Comparison of ENCODE assay signal across 21 cellular contexts in genomic region chr10:120465138-120465537, GRCh38. TPM values are rescaled to one million over a fixed set of nuclear protein-coding genes. Genes with fewer than 3 reads are reported as not detected.
DNase-seq lines count a peak whose midpoint lies in the region; ATAC-seq, FAIRE-seq and TF ChIP-seq lines count a peak whose summit lies in the region.
"Had no signal": no experiment of that assay in that cellular context is flagged by ENCODE, and none has a peak within 500 bp of the region (broad histone marks: within the 10 kb centered on the region; RNA-seq: fewer than 3 reads in every experiment).

No MANE protein-coding gene starts in this region.

- no peaks in the 10 kb centered on the region for H3K79me1 ChIP-seq in mesendoderm (ENCODE audit: low read length)

- TF ChIP-seq CTCF in SK-N-SH (IDR thresholded peaks at IDR 0.05) (no peak), endodermal cell (conservative IDR thresholded peaks at IDR 0.05) (no peak)

- peaks cover 8 to 10% of the 10 kb centered on the region in 2 experiments; a peak in 2 of 4 replicates for H3K4me1 ChIP-seq in SK-N-SH (ENCODE audit: control insufficient read depth in 1 of 2, insufficient read depth in 2 of 2, low read depth in 1 of 2, low read length in 1 of 2)
- peaks cover 6% of the 10 kb centered on the region for H3K4me1 ChIP-seq in endodermal cell (ENCODE audit: control insufficient read depth, insufficient read depth, low read length)
- H3K4me1 ChIP-seq in mesendoderm (ENCODE audit: control insufficient read depth, low read depth, low read length): no peaks in the 10 kb centered on the region
- H3K4me1 ChIP-seq: BLaER1, HAP-1 had no signal

- no peak overlapping the region for H3K18ac ChIP-seq in mesendoderm (ENCODE audit: low read length)

- no peak for FAIRE-seq in frontal cortex (lab: Jason Lieb, UNC)
- FAIRE-seq: GM12878, GM19239, HTR-8/SVneo had no signal

- H3K4me1 Mint-ChIP-seq in endodermal cell: peaks cover 22% of the 10 kb centered on the region
- H3K4me1 Mint-ChIP-seq: CD14-positive monocyte; CD4-positive, alpha-beta memory T cell had no signal

- no peak overlapping the region for H2BK120ac ChIP-seq in mesendoderm (ENCODE audit: low read depth, low read length)

- TF ChIP-seq EP300 in SK-N-SH (IDR thresholded peaks at IDR 0.05; ENCODE audit: borderline replicate concordance in 1 of 2, low read depth in 1 of 2, low read length in 1 of 2): no peak

- H3K4me3 ChIP-seq in SK-N-SH (ENCODE audit: low read depth in 2 of 2, low read length in 1 of 2) (no peak overlapping the region), endodermal cell (ENCODE audit: low read length) (no peak overlapping the region), mesendoderm (ENCODE audit: low read length) (no peak overlapping the region)
- H3K4me3 ChIP-seq: BLaER1, GM12878, GM23248, HAP-1 had no signal

- H3K27ac ChIP-seq in SK-N-SH (ENCODE audit: low read depth in 2 of 2, low read length in 1 of 2) (peak overlapping the region in 1 of 2 experiments; percentile 44; a peak in 2 of 4 replicates), endodermal cell (ENCODE audit: low read depth, low read length) (no peak overlapping the region), mesendoderm (ENCODE audit: low read depth, low read length) (no peak overlapping the region)
- H3K27ac ChIP-seq: BLaER1, GM23248 had no signal

- no peaks in the 10 kb centered on the region for H3K9me2 ChIP-seq in SK-N-SH

- TF ChIP-seq RAD21 in SK-N-SH (IDR thresholded peaks at IDR 0.05; ENCODE audit: low read length): no peak

- H3K27ac Mint-ChIP-seq in endodermal cell: no peak overlapping the region
- H3K27ac Mint-ChIP-seq: CD4-positive, alpha-beta memory T cell had no signal

- peaks cover 22% of the 10 kb centered on the region for H3F3A ChIP-seq in SK-N-SH (replicated peaks; ENCODE audit: insufficient read depth)

- WGBS in SK-N-SH (ENCODE audit: low lambda C conversion rate): 84% methylated on average over 2 of the region's 2 CpGs
- WGBS in endodermal cell (ENCODE audit: insufficient coverage in 1 of 2, insufficient read length in 1 of 2), 2 experiments: 67 to 83% methylated on average over 1 to 2 of the region's 2 CpGs
- WGBS in mesendoderm (ENCODE audit: extremely low coverage, insufficient coverage, low lambda C conversion rate): no CpG with 5 or more reads among the region's 2 CpGs

- H3K4ac ChIP-seq in mesendoderm (ENCODE audit: low read depth, low read length): no peak overlapping the region

- H3K27me3 Mint-ChIP-seq in endodermal cell (ENCODE audit: insufficient read depth): no peaks in the 10 kb centered on the region

- CTCF ChIA-PET in SK-N-SH (lab: Yijun Ruan, JAX): interaction anchor here (0.7 to 2.3 kb wide), 2 partner anchors 15 to 30 kb away, joined by 3 to 5 read pairs; no protein-coding TSS in a partner anchor

- H3K4me2 ChIP-seq in SK-N-SH (no peak overlapping the region), mesendoderm (ENCODE audit: low read length) (no peak overlapping the region)
- H3K4me2 ChIP-seq: BLaER1 had no signal

- ATAC-seq in SK-N-SH treated with all-trans-retinoic acid at 6 μM for 48 hours: no peak
- ATAC-seq: GM12878 had no signal

- H3K23ac ChIP-seq in mesendoderm (ENCODE audit: low read length): no peak overlapping the region

- H3K9ac ChIP-seq in SK-N-SH (peak overlapping the region; percentile 3; the same call in 1 of the 2 replicates), endodermal cell (ENCODE audit: extremely low read depth, low read length, poor library complexity, severe bottlenecking) (no peak overlapping the region), mesendoderm (ENCODE audit: low read length) (no peak overlapping the region)
- H3K9ac ChIP-seq: BLaER1, GM23248 had no signal

- H3K27me3 ChIP-seq in SK-N-SH (ENCODE audit: insufficient read depth) (no peaks in the 10 kb centered on the region), endodermal cell (ENCODE audit: control insufficient read depth, insufficient read depth, low read length, poor library complexity, severe bottlenecking) (no peaks in the 10 kb centered on the region), mesendoderm (ENCODE audit: insufficient read depth, low read length, poor library complexity) (no peaks in the 10 kb centered on the region)
- H3K27me3 ChIP-seq: BLaER1 had no signal

- peaks cover 3% of the 10 kb centered on the region for H3K36me3 Mint-ChIP-seq in endodermal cell (ENCODE audit: low read depth)
- H3K36me3 Mint-ChIP-seq: CD14-positive monocyte; CD4-positive, alpha-beta memory T cell had no signal

- H2BK5ac ChIP-seq in mesendoderm (ENCODE audit: low read length): no peak overlapping the region

- H2AFZ ChIP-seq in SK-N-SH (ENCODE audit: low read depth): no peak overlapping the region
- H2AFZ ChIP-seq: GM23248 had no signal

- H3K56ac ChIP-seq in mesendoderm (ENCODE audit: low read length): no peak overlapping the region

- H3K4me3 Mint-ChIP-seq in endodermal cell: no peak overlapping the region
- H3K4me3 Mint-ChIP-seq: CD14-positive monocyte; CD4-positive, alpha-beta memory T cell had no signal

- no peak overlapping the region for H4K8ac ChIP-seq in mesendoderm (ENCODE audit: low read depth, low read length)

- no peak overlapping the region for H4K5ac ChIP-seq in mesendoderm (ENCODE audit: low read length)

- POLR2A ChIA-PET in SK-N-SH (lab: Yijun Ruan, JAX): no interaction called here

- H2AK5ac ChIP-seq in mesendoderm (ENCODE audit: low read length): no peak overlapping the region

- DNase-seq in SK-N-SH (no peak), endodermal cell (peak; percentile 52), mesendoderm (peak; percentile 29), RPMI8226 (no peak), NOMO-1 treated with dmso at 0.1 percent for 144 hours (lab: John Stamatoyannopoulos, UW; ENCODE audit: unreplicated experiment) (no peak), frontal cortex (ENCODE audit: low spot score in 2 of 2) (no peak)
- DNase-seq: 8988T; CD4-positive, alpha-beta memory T cell; DMS153; DMS79 treated with DMSO at 0.1 percent for 48 hours; GM23248; IMR-90 had no signal

- H2BK15ac ChIP-seq in mesendoderm (replicated peaks; ENCODE audit: low read depth): no peak overlapping the region

- no peaks in the 10 kb centered on the region for H3K9me3 Mint-ChIP-seq in endodermal cell
- H3K9me3 Mint-ChIP-seq: CD14-positive monocyte; CD4-positive, alpha-beta memory T cell had no signal

- H4K20me1 ChIP-seq in SK-N-SH (ENCODE audit: insufficient read depth): no peaks in the 10 kb centered on the region
- H4K20me1 ChIP-seq: BLaER1 had no signal

- peaks cover 70% of the 10 kb centered on the region for H3K79me2 ChIP-seq in SK-N-SH (ENCODE audit: insufficient read depth)
- no peaks in the 10 kb centered on the region for H3K79me2 ChIP-seq in mesendoderm (ENCODE audit: control insufficient read depth, insufficient read depth, low read length)

- peaks cover 0 to 17% of the 10 kb centered on the region in 2 experiments for H3K36me3 ChIP-seq in SK-N-SH (replicated peaks in 1 of 2; ENCODE audit: control insufficient read depth in 1 of 2, insufficient read depth in 2 of 2, low read length in 1 of 2)
- H3K36me3 ChIP-seq in endodermal cell (ENCODE audit: control insufficient read depth, insufficient read depth, low read length): no peaks in the 10 kb centered on the region
- no peaks in the 10 kb centered on the region for H3K36me3 ChIP-seq in mesendoderm (ENCODE audit: control insufficient read depth, insufficient read depth, low read length)
- H3K36me3 ChIP-seq: BLaER1, HAP-1 had no signal

- H3K9me3 ChIP-seq in SK-N-SH (no peaks in the 10 kb centered on the region), endodermal cell (ENCODE audit: control insufficient read depth, low read length) (no peaks in the 10 kb centered on the region)
- H3K9me3 ChIP-seq: BLaER1, HAP-1 had no signal

TF ChIP-seq in SK-N-SH, 30 proteins besides CTCF, POLR2A, EP300 and RAD21 (continues in another document):
- no peak for TF ChIP-seq NRF1 (IDR thresholded peaks at IDR 0.05; ENCODE audit: low read depth, low read length)
- TF ChIP-seq, protein P1, sequence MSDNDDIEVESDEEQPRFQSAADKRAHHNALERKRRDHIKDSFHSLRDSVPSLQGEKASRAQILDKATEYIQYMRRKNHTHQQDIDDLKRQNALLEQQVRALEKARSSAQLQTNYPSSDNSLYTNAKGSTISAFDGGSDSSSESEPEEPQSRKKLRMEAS (IDR thresholded peaks at IDR 0.05; ENCODE audit: low read depth): no peak
- no peak for TF ChIP-seq TEAD4 (IDR thresholded peaks at IDR 0.05; ENCODE audit: borderline replicate concordance, insufficient read depth)

TF ChIP-seq in SK-N-SH treated with all-trans-retinoic acid at 6 μM for 48 hours, 23 proteins besides CTCF, POLR2A, EP300 and RAD21:
- TF ChIP-seq POU6F1 (CRISPR knock-in tag; IDR thresholded peaks at IDR 0.05; ENCODE audit: borderline replicate concordance, low read depth): no peak
- TF ChIP-seq CSDC2 (CRISPR knock-in tag; IDR thresholded peaks at IDR 0.05): no peak
- TF ChIP-seq ESRRG (CRISPR knock-in tag; IDR thresholded peaks at IDR 0.05): no peak
- no peak for TF ChIP-seq ARNTL (CRISPR knock-in tag; IDR thresholded peaks at IDR 0.05; ENCODE audit: borderline replicate concordance, low read depth)

RNA-seq across cellular contexts. Expression of gene PLPP4, which starts 8.1 kb away (rescaled TPM):
- 27.9 and 30.3 TPM in 2 replicates for polyA plus RNA-seq in SK-N-SH (2012; rRNA removed)
- polyA plus RNA-seq in SK-N-SH (2012; cell fraction: cytosol; rRNA removed): 20.8 and 24.0 TPM in 2 replicates
- 30.8 and 38.2 TPM in 2 replicates for polyA plus RNA-seq in SK-N-SH (2012; cell fraction: nucleus; rRNA removed)
- total RNA-seq in endodermal cell (10 to 100 TPM in 1 of 2 donors, 1 to 10 TPM in 1; 8.7 to 14.4 TPM), frontal cortex (18.8 TPM)
- polyA plus RNA-seq in endodermal cell (2013, experiment 1 of 2): 1.7 TPM
- polyA plus RNA-seq in endodermal cell (2013, experiment 2 of 2): 2.0 TPM
- 0.32 TPM for polyA plus RNA-seq in mesendoderm (2013, experiment 1 of 2)
- polyA plus RNA-seq in mesendoderm (2013, experiment 2 of 2): 0.31 TPM
- total RNA-seq: A673; CD4-positive, alpha-beta memory T cell had no signal
- polyA plus RNA-seq: AG04450; CD14-positive monocyte; CD4-positive, alpha-beta memory T cell had no signal

Comparison
In these comparisons a context has a peak if more than half of its experiments do, and no peak if none do; other contexts are left out.
1. DNase-seq: peak in endodermal cell (single experiment) and mesendoderm (single experiment); none in SK-N-SH (single experiment), RPMI8226 (single experiment), NOMO-1 treated with dmso at 0.1 percent for 144 hours (single experiment) and frontal cortex (0 of 2).